8 cellular contexts compared by ENCODE assay signal in genomic region chr4:17347445-17347844, GRCh38.
DNase-seq lines count a peak whose midpoint lies in the region; ATAC-seq and TF ChIP-seq lines count a peak whose summit lies in the region.

No MANE protein-coding gene starts in this region.

- no peaks in the 10 kb centered on the region for H3K4me1 ChIP-seq in CD4-positive, CD25-positive, alpha-beta regulatory T cell (ENCODE audit: control insufficient read depth, insufficient read depth, low read length, poor library complexity, severe bottlenecking)

- H3K36me3 Mint-ChIP-seq in CD4-positive, CD25-positive, alpha-beta regulatory T cell: no peaks in the 10 kb centered on the region

- no peak overlapping the region for H3K27ac Mint-ChIP-seq in CD4-positive, CD25-positive, alpha-beta regulatory T cell

- peak in 2 of 3 donors; percentile 3 to 40 for DNase-seq in CD4-positive, CD25-positive, alpha-beta regulatory T cell
- DNase-seq in GM19238 (ENCODE audit: insufficient read length, low spot score) (peak; percentile 16), NCI-H69 (lab: John Stamatoyannopoulos, UW) (peak; percentile 10), astrocyte of the spinal cord (ENCODE audit: low read depth, low spot score) (peak; percentile 10), left kidney (ENCODE audit: low read depth, low spot score) (peak; percentile 80), NCI-H1048 (lab: John Stamatoyannopoulos, UW) (no peak), KG1 (lab: John Stamatoyannopoulos, UW) (no peak)

- H3K4me3 ChIP-seq in CD4-positive, CD25-positive, alpha-beta regulatory T cell (ENCODE audit: low read depth, low read length): no peak overlapping the region
- no peak overlapping the region for H3K4me3 ChIP-seq in astrocyte of the spinal cord (ENCODE audit: low read depth, low read length)

- no peaks in the 10 kb centered on the region for H3K27me3 ChIP-seq in CD4-positive, CD25-positive, alpha-beta regulatory T cell (ENCODE audit: control insufficient read depth, insufficient read depth, low read length)

- no peaks in the 10 kb centered on the region for H3K27me3 Mint-ChIP-seq in CD4-positive, CD25-positive, alpha-beta regulatory T cell

- no peak overlapping the region for H3K27ac ChIP-seq in CD4-positive, CD25-positive, alpha-beta regulatory T cell (ENCODE audit: insufficient read depth, low read length, poor library complexity, severe bottlenecking)

- H3K9me3 Mint-ChIP-seq in CD4-positive, CD25-positive, alpha-beta regulatory T cell: peaks cover 0 to 3% (median 0%) of the 10 kb centered on the region in 7 donors

- no peak overlapping the region for H3K4me3 Mint-ChIP-seq in CD4-positive, CD25-positive, alpha-beta regulatory T cell

- H3K36me3 ChIP-seq in CD4-positive, CD25-positive, alpha-beta regulatory T cell (ENCODE audit: control insufficient read depth, insufficient read depth, low read length): no peaks in the 10 kb centered on the region

- ATAC-seq in CD4-positive, CD25-positive, alpha-beta regulatory T cell (ENCODE audit: low read depth in 2 of 2): no peak
- no peak for ATAC-seq in HG02840 (IDR thresholded peaks at IDR 0.05; ENCODE audit: low FRiP score, unreplicated experiment)

- in situ Hi-C loops in astrocyte of the spinal cord (cut with HindIII; ENCODE audit: low sequenced_read_pairs): no loop called here

- peak; percentile 49 for TF ChIP-seq CTCF in astrocyte of the spinal cord (IDR thresholded peaks at IDR 0.05; ENCODE audit: low read depth, low read length)

- H3K4me1 Mint-ChIP-seq in CD4-positive, CD25-positive, alpha-beta regulatory T cell: no peaks in the 10 kb centered on the region

- no peaks in the 10 kb centered on the region for H3K9me3 ChIP-seq in CD4-positive, CD25-positive, alpha-beta regulatory T cell (ENCODE audit: control insufficient read depth in 2 of 2, low read length in 2 of 2)

Comparison
In these comparisons a context has a peak if more than half of its experiments do, and no peak if none do; other contexts are left out.
1. DNase-seq: peak in CD4-positive, CD25-positive, alpha-beta regulatory T cell (2 of 3), GM19238 (single experiment), NCI-H69 (single experiment), astrocyte of the spinal cord (single experiment) and left kidney (single experiment); none in NCI-H1048 (single experiment) and KG1 (single experiment).